Comparison of ENCODE assay signal across 7 cellular contexts in genomic region chr22:37643225-37643847, GRCh38. TPM values are rescaled to one million over a fixed set of nuclear protein-coding genes. Genes with fewer than 3 reads are reported as not detected.
A peak's percentile ranks its signal among the peaks of the same experiment; 100 is the strongest.
DNase-seq lines count a peak whose midpoint lies in the region; TF ChIP-seq lines count a peak whose summit lies in the region.

No MANE protein-coding gene starts in this region.

- H3K27ac Mint-ChIP-seq in activated T-helper 2 cell treated with anti-CD3 and anti-CD28 coated beads, Interferon-gamma antibody, Interleukin-2, Interleukin-4, amounts not matched to agents 10 μg/mL and 5 μg/mL and 100 μg/mL, durations not matched to agents 14 hours and 24 hours and 36 hours, result peak overlapping the region; percentile 2

- H3K4me2 ChIP-seq in osteoblast (ENCODE audit: insufficient read depth, low read length), result no peak overlapping the region

- peaks cover 50% of the 10 kb centered on the region for H3K36me3 Mint-ChIP-seq in activated T-helper 2 cell treated with anti-CD3 and anti-CD28 coated beads, Interferon-gamma antibody, Interleukin-2, Interleukin-4, amounts not matched to agents 10 μg/mL and 5 μg/mL and 100 μg/mL, durations not matched to agents 14 hours and 24 hours and 36 hours (ENCODE audit: low read depth)

- H3K27ac ChIP-seq in osteoblast (ENCODE audit: low read depth, low read length) (no peak overlapping the region), tibial artery (no peak overlapping the region)

- peaks cover 19% of the 10 kb centered on the region for H3K36me3 ChIP-seq in osteoblast (ENCODE audit: insufficient read depth, low read length)
- no peaks in the 10 kb centered on the region for H3K36me3 ChIP-seq in tibial artery

- DNase-seq in GM12864 (ENCODE audit: low read depth) (no peak), HT-29 (ENCODE audit: low spot score) (peak; percentile 84), SHP77 treated with DMSO at 0.1 percent for 48 hours (lab: John Stamatoyannopoulos, UW) (peak; percentile 29), foreskin fibroblast (peak; percentile 58 to 88), osteoblast (ENCODE audit: insufficient read length, low spot score, missing footprints) (peak; percentile 99), tibial artery (peak; percentile 85 to 87)
- peak; percentile 79 for DNase-seq in activated T-helper 2 cell treated with anti-CD3 and anti-CD28 coated beads, Interferon-gamma antibody, Interleukin-2, Interleukin-4, amounts not matched to agents 10 μg/mL and 5 μg/mL and 100 μg/mL, durations not matched to agents 14 hours and 24 hours and 36 hours (ENCODE audit: low spot score)

- peaks cover 4% of the 10 kb centered on the region for H4K20me1 ChIP-seq in osteoblast (ENCODE audit: insufficient read depth, low read length)

- TF ChIP-seq CTCF in GM12864 (IDR thresholded peaks at IDR 0.05; ENCODE audit: low read depth, low read length, missing control alignments) (peak; percentile 91), foreskin fibroblast (IDR thresholded peaks at IDR 0.05; ENCODE audit: low read depth, low read length) (peak; percentile 93), osteoblast (IDR thresholded peaks at IDR 0.05; ENCODE audit: extremely low read depth, low read depth, low read length) (peak; percentile 95), tibial artery (IDR thresholded peaks at IDR 0.05) (peak; percentile 91 to 93)

- H3K27me3 Mint-ChIP-seq in activated T-helper 2 cell treated with anti-CD3 and anti-CD28 coated beads, Interferon-gamma antibody, Interleukin-2, Interleukin-4, amounts not matched to agents 10 μg/mL and 5 μg/mL and 100 μg/mL, durations not matched to agents 14 hours and 24 hours and 36 hours (ENCODE audit: low read depth), result no peaks in the 10 kb centered on the region

- H3K4me1 ChIP-seq in osteoblast (ENCODE audit: insufficient read depth, low read length) (peaks cover 7% of the 10 kb centered on the region), tibial artery (peaks cover 0 to 37% (median 12%) of the 10 kb centered on the region in 4 donors)

- H3K9me3 Mint-ChIP-seq in activated T-helper 2 cell treated with anti-CD3 and anti-CD28 coated beads, Interferon-gamma antibody, Interleukin-2, Interleukin-4, amounts not matched to agents 10 μg/mL and 5 μg/mL and 100 μg/mL, durations not matched to agents 14 hours and 24 hours and 36 hours, result no peaks in the 10 kb centered on the region

- peaks cover 9% of the 10 kb centered on the region for H3K79me2 ChIP-seq in osteoblast (ENCODE audit: insufficient read depth, low read length)

- no peaks in the 10 kb centered on the region for H3K9me3 ChIP-seq in osteoblast (ENCODE audit: low read depth, low read length)
- no peaks in the 10 kb centered on the region for H3K9me3 ChIP-seq in tibial artery

- H3K27me3 ChIP-seq in osteoblast (ENCODE audit: insufficient read depth, low read length) (no peaks in the 10 kb centered on the region), tibial artery (peaks cover 0 to 34% of the 10 kb centered on the region in 2 donors)

- no peak overlapping the region for H2AFZ ChIP-seq in osteoblast (ENCODE audit: low read length)

- intact Hi-C loops in activated T-helper 2 cell treated with anti-CD3 and anti-CD28 coated beads, Interferon-gamma antibody, Interleukin-2, Interleukin-4, amounts not matched to agents 10 μg/mL and 5 μg/mL and 100 μg/mL, durations not matched to agents 14 hours and 24 hours and 36 hours (cut with micrococcal nuclease), result loop anchor here (1.0 kb wide), 1 partner anchor 38 kb away; no protein-coding TSS in a partner anchor
- intact Hi-C loops in tibial artery (cut with DNase I; ENCODE audit: low total_unique reads), result loop anchor here (5.0 kb wide), 2 partner anchors 39 to 149 kb away; no protein-coding TSS in a partner anchor

- H3K4me1 Mint-ChIP-seq in activated T-helper 2 cell treated with anti-CD3 and anti-CD28 coated beads, Interferon-gamma antibody, Interleukin-2, Interleukin-4, amounts not matched to agents 10 μg/mL and 5 μg/mL and 100 μg/mL, durations not matched to agents 14 hours and 24 hours and 36 hours (ENCODE audit: low read depth), result peaks cover 19% of the 10 kb centered on the region

- peak overlapping the region; percentile 14 for H3K4me3 Mint-ChIP-seq in activated T-helper 2 cell treated with anti-CD3 and anti-CD28 coated beads, Interferon-gamma antibody, Interleukin-2, Interleukin-4, amounts not matched to agents 10 μg/mL and 5 μg/mL and 100 μg/mL, durations not matched to agents 14 hours and 24 hours and 36 hours (ENCODE audit: low read depth)

- H3K4me3 ChIP-seq in GM12864 (ENCODE audit: low read depth, low read length) (no peak overlapping the region), foreskin fibroblast (ENCODE audit: low read depth in 1 of 2, low read length in 2 of 2) (no peak overlapping the region), osteoblast (ENCODE audit: insufficient read depth, low read length) (no peak overlapping the region), tibial artery (no peak overlapping the region)

RNA-seq across cellular contexts. Expression of gene SH3BP1, which starts 3.9 kb away (rescaled TPM):
- total RNA-seq in HT-29 (2014; rRNA removed; shearing (Covaris generic)), result 38.8 and 47.1 TPM in 2 replicates
- total RNA-seq in activated T-helper 2 cell treated with anti-CD3 and anti-CD28 coated beads, Interferon-gamma antibody, Interleukin-2, Interleukin-4, amounts not matched to agents 10 μg/mL and 5 μg/mL and 100 μg/mL, durations not matched to agents 14 hours and 24 hours and 36 hours, result 117 and 122 TPM in 2 replicates
- 4.1 and 4.7 TPM in 2 replicates for total RNA-seq in osteoblast

RNA-seq across cellular contexts. Expression of gene PDXP, which starts 15.2 kb away (rescaled TPM):
- total RNA-seq in HT-29 (2014; rRNA removed; shearing (Covaris generic)), result 25.4 and 33.0 TPM in 2 replicates
- total RNA-seq in activated T-helper 2 cell treated with anti-CD3 and anti-CD28 coated beads, Interferon-gamma antibody, Interleukin-2, Interleukin-4, amounts not matched to agents 10 μg/mL and 5 μg/mL and 100 μg/mL, durations not matched to agents 14 hours and 24 hours and 36 hours, result 40.1 and 41.9 TPM in 2 replicates
- total RNA-seq in osteoblast, result 5.0 and 5.8 TPM in 2 replicates

RNA-seq across cellular contexts. Expression of gene LGALS1, which starts 32.1 kb away (rescaled TPM):
- 15.3 and 30.9 TPM in 2 replicates for total RNA-seq in HT-29 (2014; rRNA removed; shearing (Covaris generic))
- total RNA-seq in activated T-helper 2 cell treated with anti-CD3 and anti-CD28 coated beads, Interferon-gamma antibody, Interleukin-2, Interleukin-4, amounts not matched to agents 10 μg/mL and 5 μg/mL and 100 μg/mL, durations not matched to agents 14 hours and 24 hours and 36 hours, result 892 and 921 TPM in 2 replicates
- total RNA-seq in osteoblast, result 3,004 and 3,217 TPM in 2 replicates

RNA-seq across cellular contexts. Expression of gene GGA1, which starts 34.7 kb away (rescaled TPM):
- 54.1 and 55.1 TPM in 2 replicates for total RNA-seq in HT-29 (2014; rRNA removed; shearing (Covaris generic))
- 69.3 and 71.2 TPM in 2 replicates for total RNA-seq in activated T-helper 2 cell treated with anti-CD3 and anti-CD28 coated beads, Interferon-gamma antibody, Interleukin-2, Interleukin-4, amounts not matched to agents 10 μg/mL and 5 μg/mL and 100 μg/mL, durations not matched to agents 14 hours and 24 hours and 36 hours
- 36.2 and 38.6 TPM in 2 replicates for total RNA-seq in osteoblast

RNA-seq across cellular contexts. Expression of gene NOL12, which starts 42.8 kb away (rescaled TPM):
- total RNA-seq in HT-29 (2014; rRNA removed; shearing (Covaris generic)), result 25.2 and 42.3 TPM in 2 replicates
- 55.4 and 60.6 TPM in 2 replicates for total RNA-seq in activated T-helper 2 cell treated with anti-CD3 and anti-CD28 coated beads, Interferon-gamma antibody, Interleukin-2, Interleukin-4, amounts not matched to agents 10 μg/mL and 5 μg/mL and 100 μg/mL, durations not matched to agents 14 hours and 24 hours and 36 hours
- total RNA-seq in osteoblast, result 8.8 and 9.0 TPM in 2 replicates

Comparison
In these comparisons a context has a peak if more than half of its experiments do, and no peak if none do; other contexts are left out.
1. RNA of gene LGALS1, which starts 32.1 kb away (total RNA-seq): 3,004 to 3,217 TPM in osteoblast and 892 to 921 TPM in activated T-helper 2 cell treated with anti-CD3 and anti-CD28 coated beads, Interferon-gamma antibody, Interleukin-2, Interleukin-4, amounts not matched to agents 10 μg/mL and 5 μg/mL and 100 μg/mL, durations not matched to agents 14 hours and 24 hours and 36 hours; 15.3 to 30.9 TPM in HT-29; every median in the first group is over 10 times any median in the second.
2. Peak in every context shown above with its lines, with median percentiles within 50 percentile points of each other: CTCF ChIP-seq.